ENCODE assay signal across 39 cellular contexts in the genomic region with DNA sequence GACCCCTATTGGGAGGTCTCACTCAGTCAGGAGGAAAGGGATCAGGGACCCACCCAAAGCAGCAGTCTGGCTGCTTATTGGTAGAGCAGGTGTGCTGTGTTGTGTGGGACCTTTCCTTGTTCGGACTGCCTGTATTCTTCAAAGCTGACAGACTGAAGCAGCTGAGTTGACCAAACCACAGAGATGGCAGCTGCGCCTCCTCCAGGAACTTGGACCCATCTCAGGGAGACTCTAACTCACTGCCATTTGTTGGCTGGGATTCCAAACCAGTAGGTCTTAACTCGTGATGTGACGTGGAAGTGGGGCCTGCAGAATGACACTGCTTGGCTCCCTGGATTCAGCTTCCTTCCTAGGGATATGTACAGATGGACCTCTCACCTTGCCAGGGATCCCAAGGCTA. TPM values are rescaled to one million over a fixed set of nuclear protein-coding genes. Genes with fewer than 3 reads are reported as not detected.
"Had no signal": no experiment of that assay in that cellular context is flagged by ENCODE, and none has a peak within 500 bp of the region (broad histone marks: within the 10 kb centered on the region; RNA-seq: fewer than 3 reads in every experiment).

No MANE protein-coding gene starts in this region.

- H3K36me3 Mint-ChIP-seq: activated naive CD4-positive, alpha-beta T cell treated with anti-CD3 and anti-CD28 coated beads, Interleukin-2, amount 50 U/mL, for 72 hours had no signal

- H3K4me3 Mint-ChIP-seq: activated B cell treated with CpG ODN at 0.5 μM for 24 hours; activated CD4-positive, alpha-beta memory T cell treated with anti-CD3 and anti-CD28 coated beads for 36 hours; activated CD4-positive, alpha-beta T cell treated with anti-CD3 and anti-CD28 coated beads, Interleukin-2, amount 10 ng/mL, durations not matched to agents 24 days and 14 days; activated CD8-positive, alpha-beta T cell treated with anti-CD3 and anti-CD28 coated beads for 36 hours; activated naive CD4-positive, alpha-beta T cell treated with anti-CD3 and anti-CD28 coated beads for 36 hours; activated naive CD8-positive, alpha-beta T cell treated with anti-CD3 and anti-CD28 coated beads for 36 hours; activated T-cell treated with anti-CD3 and anti-CD28 coated beads, Interleukin-2, amount 50 U/mL, for 4 hours; activated T-cell treated with anti-CD3 and anti-CD28 coated beads, Interleukin-2, amount 50 U/mL, for 72 hours; activated T-helper 1 cell treated with anti-CD3 and anti-CD28 coated beads, Interleukin-12 subunit alpha, Interleukin-12 subunit beta, Interleukin-2, Interleukin-4 antibody, amounts not matched to agents 30 ng/mL and 10 ng/mL and 1 ng/mL, durations not matched to agents 14 hours and 24 hours and 36 hours; activated T-helper 17 cell treated with anti-CD3 and anti-CD28 coated beads, Interleukin-2, amount 50 U/mL, for 72 hours; central memory CD8-positive, alpha-beta T cell; T-helper 1 cell treated with Interleukin-12 subunit alpha and Interleukin-12 subunit beta and Interleukin-4 antibody, amounts not matched to agents 30 μg/mL and 1 μg/mL, for 36 hours; T-helper 2 cell treated with Interferon-gamma antibody and Interleukin-4, amounts not matched to agents 5 μg/mL and 100 μg/mL, for 36 hours had no signal

- H3K27me3 Mint-ChIP-seq: activated B cell treated with CpG ODN at 0.5 μM for 24 hours; activated CD4-positive, alpha-beta memory T cell treated with anti-CD3 and anti-CD28 coated beads for 36 hours; activated CD8-positive, alpha-beta T cell treated with anti-CD3 and anti-CD28 coated beads for 36 hours; activated naive CD8-positive, alpha-beta T cell treated with anti-CD3 and anti-CD28 coated beads for 36 hours; activated T-helper 17 cell treated with anti-CD3 and anti-CD28 coated beads, Interleukin-2, amount 50 U/mL, for 72 hours; central memory CD8-positive, alpha-beta T cell had no signal

- ATAC-seq: activated CD8-positive, alpha-beta T cell treated with anti-CD3 and anti-CD28 coated beads for 36 hours; activated naive CD4-positive, alpha-beta T cell treated with anti-CD3 and anti-CD28 coated beads, Interleukin-2, amount 50 U/mL, for 72 hours; activated T-cell treated with anti-CD3 and anti-CD28 coated beads, Interleukin-2, amount 50 U/mL, for 4 hours; activated T-cell treated with anti-CD3 and anti-CD28 coated beads, Interleukin-2, amount 50 U/mL, for 72 hours; activated T-helper 17 cell treated with anti-CD3 and anti-CD28 coated beads, Interleukin-2, amount 50 U/mL, for 72 hours; body of pancreas had no signal

- H3K27me3 ChIP-seq: adrenal gland, body of pancreas, brain microvascular endothelial cell, breast epithelium had no signal

- DNase-seq: activated B cell treated with CpG ODN at 0.5 μM for 24 hours; activated CD4-positive, alpha-beta memory T cell treated with anti-CD3 and anti-CD28 coated beads for 36 hours; activated CD4-positive, alpha-beta T cell treated with anti-CD3 and anti-CD28 coated beads for 4 hours; activated CD4-positive, alpha-beta T cell treated with anti-CD3 and anti-CD28 coated beads, Interleukin-2, amount 10 ng/mL, durations not matched to agents 24 days and 14 days; activated CD4-positive, alpha-beta T cell treated with anti-CD3 and anti-CD28 coated beads, Interleukin-2, amount 50 U/mL, for 1 hour; activated CD4-positive, alpha-beta T cell treated with anti-CD3 and anti-CD28 coated beads, Interleukin-2, amount 50 U/mL, for 4 hours; activated CD4-positive, CD25-positive, alpha-beta regulatory T cell treated with anti-CD3 and anti-CD28 coated beads, Interleukin-2, amount 50 U/mL, for 72 hours; activated CD8-positive, alpha-beta memory T cell treated with anti-CD3 and anti-CD28 coated beads, Interleukin-2, amount 50 U/mL, for 4 hours; activated CD8-positive, alpha-beta T cell treated with anti-CD3 and anti-CD28 coated beads for 36 hours; activated effector memory CD4-positive, alpha-beta T cell treated with anti-CD3 and anti-CD28 coated beads, Interleukin-2, amount 50 U/mL, for 16 hours; activated gamma-delta T cell treated with Interleukin-2 at 50 U/mL for 16 hours; activated naive CD4-positive, alpha-beta T cell; activated naive CD4-positive, alpha-beta T cell treated with anti-CD3 and anti-CD28 coated beads for 36 hours; activated naive CD4-positive, alpha-beta T cell treated with anti-CD3 and anti-CD28 coated beads, Interleukin-2, amount 50 U/mL, for 16 hours; activated naive CD8-positive, alpha-beta T cell treated with anti-CD3 and anti-CD28 coated beads for 36 hours; activated T-cell treated with anti-CD3 and anti-CD28 coated beads for 4 hours; activated T-cell treated with anti-CD3 and anti-CD28 coated beads, Interleukin-2, amount 50 U/mL, for 1 hour; activated T-cell treated with anti-CD3 and anti-CD28 coated beads, Interleukin-2, amount 50 U/mL, for 4 hours; activated T-cell treated with anti-CD3 and anti-CD28 coated beads, Interleukin-2, amount 50 U/mL, for 72 hours; adrenal gland; amniotic stem cell; aorta; body of pancreas; brain microvascular endothelial cell; caudate nucleus; cerebellar nuclear complex; T-helper 1 cell; T-helper 2 cell; T-helper 9 cell had no signal

- H3K4me3 ChIP-seq: adrenal gland, body of pancreas, breast epithelium had no signal

- H3K9me3 Mint-ChIP-seq: activated B cell treated with CpG ODN at 0.5 μM for 24 hours; activated CD4-positive, alpha-beta memory T cell treated with anti-CD3 and anti-CD28 coated beads for 36 hours; activated CD4-positive, alpha-beta T cell treated with anti-CD3 and anti-CD28 coated beads, Interleukin-2, amount 10 ng/mL, durations not matched to agents 24 days and 14 days; activated CD8-positive, alpha-beta T cell treated with anti-CD3 and anti-CD28 coated beads for 36 hours; activated naive CD4-positive, alpha-beta T cell treated with anti-CD3 and anti-CD28 coated beads for 36 hours; activated naive CD4-positive, alpha-beta T cell treated with anti-CD3 and anti-CD28 coated beads, Interleukin-2, amount 50 U/mL, for 72 hours; activated naive CD8-positive, alpha-beta T cell treated with anti-CD3 and anti-CD28 coated beads for 36 hours; activated T-cell treated with anti-CD3 and anti-CD28 coated beads, Interleukin-2, amount 50 U/mL, for 4 hours; activated T-cell treated with anti-CD3 and anti-CD28 coated beads, Interleukin-2, amount 50 U/mL, for 72 hours; activated T-helper 1 cell treated with anti-CD3 and anti-CD28 coated beads, Interleukin-12 subunit alpha, Interleukin-12 subunit beta, Interleukin-2, Interleukin-4 antibody, amounts not matched to agents 30 ng/mL and 10 ng/mL and 1 ng/mL, durations not matched to agents 14 hours and 24 hours and 36 hours; activated T-helper 17 cell treated with anti-CD3 and anti-CD28 coated beads, Interleukin-2, amount 50 U/mL, for 72 hours; central memory CD8-positive, alpha-beta T cell; T-helper 1 cell treated with Interleukin-12 subunit alpha and Interleukin-12 subunit beta and Interleukin-4 antibody, amounts not matched to agents 30 μg/mL and 1 μg/mL, for 36 hours; T-helper 2 cell treated with Interferon-gamma antibody and Interleukin-4, amounts not matched to agents 5 μg/mL and 100 μg/mL, for 36 hours had no signal

- H3K36me3 ChIP-seq: adrenal gland, brain microvascular endothelial cell, breast epithelium had no signal

- H3K4me1 ChIP-seq: adrenal gland, body of pancreas, breast epithelium had no signal

- H3K27ac ChIP-seq: adrenal gland, body of pancreas, brain microvascular endothelial cell, breast epithelium, VCaP had no signal

- H3K27ac Mint-ChIP-seq: activated B cell treated with CpG ODN at 0.5 μM for 24 hours; activated CD4-positive, alpha-beta memory T cell treated with anti-CD3 and anti-CD28 coated beads for 36 hours; activated CD4-positive, alpha-beta T cell treated with anti-CD3 and anti-CD28 coated beads, Interleukin-2, amount 10 ng/mL, durations not matched to agents 24 days and 14 days; activated CD8-positive, alpha-beta T cell treated with anti-CD3 and anti-CD28 coated beads for 36 hours; activated naive CD4-positive, alpha-beta T cell treated with anti-CD3 and anti-CD28 coated beads for 36 hours; activated naive CD8-positive, alpha-beta T cell treated with anti-CD3 and anti-CD28 coated beads for 36 hours; activated T-cell treated with anti-CD3 and anti-CD28 coated beads, Interleukin-2, amount 50 U/mL, for 72 hours; activated T-helper 1 cell treated with anti-CD3 and anti-CD28 coated beads, Interleukin-12 subunit alpha, Interleukin-12 subunit beta, Interleukin-2, Interleukin-4 antibody, amounts not matched to agents 30 ng/mL and 10 ng/mL and 1 ng/mL, durations not matched to agents 14 hours and 24 hours and 36 hours; activated T-helper 17 cell treated with anti-CD3 and anti-CD28 coated beads, Interleukin-2, amount 50 U/mL, for 72 hours; T-helper 1 cell treated with Interleukin-12 subunit alpha and Interleukin-12 subunit beta and Interleukin-4 antibody, amounts not matched to agents 30 μg/mL and 1 μg/mL, for 36 hours; T-helper 2 cell treated with Interferon-gamma antibody and Interleukin-4, amounts not matched to agents 5 μg/mL and 100 μg/mL, for 36 hours had no signal

- H3K9me3 ChIP-seq: adrenal gland, body of pancreas, breast epithelium had no signal

RNA-seq across cellular contexts. Expression of a gene that starts 57.3 kb away (rescaled TPM):
- total RNA-seq: activated B cell treated with CpG ODN at 0.5 μM for 24 hours; activated CD4-positive, alpha-beta memory T cell treated with anti-CD3 and anti-CD28 coated beads for 36 hours; activated CD4-positive, alpha-beta T cell treated with anti-CD3 and anti-CD28 coated beads, Interleukin-2, amount 10 ng/mL, durations not matched to agents 24 days and 14 days; activated CD8-positive, alpha-beta memory T cell treated with anti-CD3 and anti-CD28 coated beads for 36 hours; activated CD8-positive, alpha-beta T cell treated with anti-CD3 and anti-CD28 coated beads for 36 hours; activated naive CD4-positive, alpha-beta T cell treated with anti-CD3 and anti-CD28 coated beads for 36 hours; activated naive CD4-positive, alpha-beta T cell treated with anti-CD3 and anti-CD28 coated beads, Interleukin-2, amount 50 U/mL, for 72 hours; activated naive CD8-positive, alpha-beta T cell treated with anti-CD3 and anti-CD28 coated beads for 36 hours; activated T-cell treated with anti-CD3 and anti-CD28 coated beads, Interleukin-2, amount 50 U/mL, for 4 hours; activated T-cell treated with anti-CD3 and anti-CD28 coated beads, Interleukin-2, amount 50 U/mL, for 72 hours; activated T-helper 1 cell treated with anti-CD3 and anti-CD28 coated beads, Interleukin-12 subunit alpha, Interleukin-12 subunit beta, Interleukin-2, Interleukin-4 antibody, amounts not matched to agents 30 ng/mL and 10 ng/mL and 1 ng/mL, durations not matched to agents 14 hours and 24 hours and 36 hours; activated T-helper 17 cell treated with anti-CD3 and anti-CD28 coated beads, Interleukin-2, amount 50 U/mL, for 72 hours; aorta; astrocyte; body of pancreas; breast epithelium had no signal
- polyA plus RNA-seq: adrenal gland, aorta had no signal
